ENCODE assay signal across 8 cellular contexts in genomic region chr1:182054698-182055326, GRCh38. TPM values are rescaled to one million over a fixed set of nuclear protein-coding genes. Genes with fewer than 3 reads are reported as not detected.
DNase-seq lines count a peak whose midpoint lies in the region; ATAC-seq and TF ChIP-seq lines count a peak whose summit lies in the region.

No MANE protein-coding gene starts in this region.

- CTCF ChIA-PET in A673 (lab: Charles Lee): interaction anchor here (0.6 to 1.3 kb wide), 4 partner anchors 24 to 118 kb away, joined by 4 to 6 read pairs (median 4); no protein-coding TSS in a partner anchor

- H3K4me1 ChIP-seq in A673 (ENCODE audit: insufficient read depth, low read length, poor library complexity, severe bottlenecking): no peaks in the 10 kb centered on the region

- BruUV-seq in A673 (replicated peaks; lab: Mats Ljungman, UMichigan): no TSS peak

- no peak overlapping the region for H3K27ac Mint-ChIP-seq in neural crest cell (ENCODE audit: unreplicated experiment)

- H3K36me3 Mint-ChIP-seq in neural crest cell (ENCODE audit: low read depth): no peaks in the 10 kb centered on the region

- H3K9me3 Mint-ChIP-seq in neural crest cell: no peaks in the 10 kb centered on the region

- H3K4me3 Mint-ChIP-seq in neural crest cell: no peak overlapping the region

- intact Hi-C loops in A673 (cut with micrococcal nuclease; ENCODE audit: unreplicated experiment): loop anchor here (2.0 kb wide), 1 partner anchor 576 kb away; no protein-coding TSS in a partner anchor

- no peaks in the 10 kb centered on the region for H3K27me3 Mint-ChIP-seq in neural crest cell (ENCODE audit: low read depth)

- POLR2A ChIA-PET in A673 (lab: Charles Lee; ENCODE audit: low non-redundant PET): no interaction called here

- ATAC-seq in HG03095 (IDR thresholded peaks at IDR 0.05; ENCODE audit: unreplicated experiment): no peak

- TF ChIP-seq CTCF in A673 (conservative IDR thresholded peaks at IDR 0.05; ENCODE audit: low read depth, low read length) (peak; percentile 76), neural crest cell (conservative IDR thresholded peaks at IDR 0.05) (peak; percentile 64)

- peaks cover 46% of the 10 kb centered on the region for H3K27me3 ChIP-seq in A673 (replicated peaks; ENCODE audit: insufficient read depth, low read depth, low read length, poor library complexity)

- H3K9me3 ChIP-seq in A673 (ENCODE audit: low read depth, low read length, poor library complexity, severe bottlenecking): no peaks in the 10 kb centered on the region

- H3K4me3 ChIP-seq in A673 (ENCODE audit: low read depth, low read length, poor library complexity, severe bottlenecking): no peak overlapping the region

- DNase-seq in A673 (ENCODE audit: low spot score) (peak; percentile 64), G401 (ENCODE audit: low spot score) (peak; percentile 66), LHCN-M2 (ENCODE audit: low read depth) (peak; percentile 19), T-helper 1 cell (peak in 4 of 5 donors; percentile 22 to 59 (median 46)), dermis microvascular lymphatic vessel endothelial cell (ENCODE audit: low read depth in 2 of 2) (peak; percentile 18 to 48), neural crest cell (ENCODE audit: low read depth, low spot score) (peak; percentile 53), T1000 (lab: John Stamatoyannopoulos, UW) (no peak)

- H3K36me3 ChIP-seq in A673 (ENCODE audit: insufficient read depth, low read length, poor library complexity, severe bottlenecking): no peaks in the 10 kb centered on the region

- no peak overlapping the region for H3K27ac ChIP-seq in A673 (ENCODE audit: low read depth, low read length, poor library complexity, severe bottlenecking)

- H3K4me1 Mint-ChIP-seq in neural crest cell: peaks cover 5% of the 10 kb centered on the region

- in situ Hi-C loops in G401 (cut with HindIII; ENCODE audit: low sequenced_read_pairs): no loop called here

RNA-seq across cellular contexts. Expression of gene ZNF648, which starts 6.7 kb away (rescaled TPM):
- total RNA-seq in A673 (2021): not detected in 2 replicates
- not detected in 2 replicates for total RNA-seq in G401 (2014; rRNA removed; shearing (Covaris generic))
- total RNA-seq in LHCN-M2 (2014; rRNA removed): not detected in 2 replicates
- not detected for polyA plus RNA-seq in LHCN-M2 (2012)
- not detected in 2 replicates for total RNA-seq in dermis microvascular lymphatic vessel endothelial cell
- total RNA-seq in neural crest cell: 0.61 and 0.77 TPM in 2 replicates
